Comparison of ENCODE assay signal across 18 cellular contexts in genomic region chr2:201244829-201245228, GRCh38. TPM values are rescaled to one million over a fixed set of nuclear protein-coding genes. Genes with fewer than 3 reads are reported as not detected.
DNase-seq lines count a peak whose midpoint lies in the region; ATAC-seq and TF ChIP-seq lines count a peak whose summit lies in the region.
"Had no signal": no experiment of that assay in that cellular context is flagged by ENCODE, and none has a peak within 500 bp of the region (broad histone marks: within the 10 kb centered on the region; RNA-seq: fewer than 3 reads in every experiment).

No MANE protein-coding gene starts in this region.

- H3K4me1 Mint-ChIP-seq in CD4-positive, alpha-beta T cell (ENCODE audit: low read depth): peaks cover 73% of the 10 kb centered on the region
- H3K4me1 Mint-ChIP-seq in GM23338 (no peaks in the 10 kb centered on the region), naive B cell (peaks cover 57 to 75% (median 74%) of the 10 kb centered on the region in 3 donors)
- peaks cover 43% of the 10 kb centered on the region for H3K4me1 Mint-ChIP-seq in activated CD8-positive, alpha-beta T cell treated with anti-CD3 and anti-CD28 coated beads for 36 hours (ENCODE audit: low read depth)
- H3K4me1 Mint-ChIP-seq in activated CD4-positive, alpha-beta memory T cell treated with anti-CD3 and anti-CD28 coated beads for 36 hours (ENCODE audit: low read depth): peaks cover 48% of the 10 kb centered on the region

- H3K27ac ChIP-seq in CD4-positive, alpha-beta T cell (ENCODE audit: low read depth, low read length): no peak overlapping the region
- H3K27ac ChIP-seq in GM23338 (ENCODE audit: low read depth): no peak overlapping the region
- H3K27ac ChIP-seq: body of pancreas, KMS-11, neutrophil, prostate gland, sigmoid colon had no signal

- CTCF ChIA-PET in CD4-positive, alpha-beta T cell (lab: Charles Lee): interaction anchor here (1.4 kb wide), 1 partner anchor 119 kb away, joined by 3 read pairs; no protein-coding TSS in a partner anchor
- CTCF ChIA-PET in activated CD8-positive, alpha-beta T cell treated with anti-CD3 and anti-CD28 coated beads for 36 hours (lab: Charles Lee): interaction anchor here (0.8 kb wide), 1 partner anchor 119 kb away, joined by 3 read pairs; no protein-coding TSS in a partner anchor
- CTCF ChIA-PET in activated CD4-positive, alpha-beta memory T cell treated with anti-CD3 and anti-CD28 coated beads for 36 hours (lab: Charles Lee): no interaction called here

- no peak overlapping the region for H3K4me3 Mint-ChIP-seq in CD4-positive, alpha-beta T cell
- H3K4me3 Mint-ChIP-seq in GM23338 (no peak overlapping the region), naive B cell (peak overlapping the region in 1 of 8 donors; percentile 6)
- no peak overlapping the region for H3K4me3 Mint-ChIP-seq in activated CD8-positive, alpha-beta T cell treated with anti-CD3 and anti-CD28 coated beads for 36 hours
- H3K4me3 Mint-ChIP-seq in activated CD4-positive, alpha-beta memory T cell treated with anti-CD3 and anti-CD28 coated beads for 36 hours: no peak overlapping the region
- H3K4me3 Mint-ChIP-seq: activated CD4-positive, alpha-beta T cell treated with anti-CD3 and anti-CD28 coated beads, Interleukin-2, amount 10 ng/mL, durations not matched to agents 24 days and 14 days; T-helper 1 cell treated with Interleukin-12 subunit alpha and Interleukin-12 subunit beta and Interleukin-4 antibody, amounts not matched to agents 30 μg/mL and 1 μg/mL, for 36 hours had no signal

- no peak for DNase-seq in CD4-positive, alpha-beta T cell
- DNase-seq in GM23338 (ENCODE audit: low spot score) (no peak), naive B cell (no peak), DMS53 (lab: John Stamatoyannopoulos, UW) (no peak)
- DNase-seq in activated CD8-positive, alpha-beta T cell treated with anti-CD3 and anti-CD28 coated beads for 36 hours: no peak
- DNase-seq in activated CD4-positive, alpha-beta memory T cell treated with anti-CD3 and anti-CD28 coated beads for 36 hours: no peak
- no peak for DNase-seq in activated effector memory CD4-positive, alpha-beta T cell treated with anti-CD3 and anti-CD28 coated beads, Interleukin-2, amount 50 U/mL, for 16 hours
- DNase-seq: activated CD4-positive, alpha-beta T cell treated with anti-CD3 and anti-CD28 coated beads, Interleukin-2, amount 10 ng/mL, durations not matched to agents 24 days and 14 days; body of pancreas; mesenchymal stem cell; NCI-H1417 treated with DMSO at 0.1 percent for 48 hours; NCI-H748 treated with DMSO at 0.1 percent for 48 hours; sigmoid colon; stimulated activated naive CD4-positive, alpha-beta T cell treated with Interleukin-2 at 50 U/mL for 16 hours had no signal

- no peak overlapping the region for H3K4me3 ChIP-seq in GM23338
- H3K4me3 ChIP-seq: body of pancreas, prostate gland, sigmoid colon had no signal

- H3K27me3 Mint-ChIP-seq in CD4-positive, alpha-beta T cell: no peaks in the 10 kb centered on the region
- H3K27me3 Mint-ChIP-seq in GM23338 (ENCODE audit: insufficient read depth, low read depth, poor library complexity) (peaks cover 3% of the 10 kb centered on the region), naive B cell (no peaks in the 10 kb centered on the region)
- no peaks in the 10 kb centered on the region for H3K27me3 Mint-ChIP-seq in activated CD8-positive, alpha-beta T cell treated with anti-CD3 and anti-CD28 coated beads for 36 hours
- no peaks in the 10 kb centered on the region for H3K27me3 Mint-ChIP-seq in activated CD4-positive, alpha-beta memory T cell treated with anti-CD3 and anti-CD28 coated beads for 36 hours
- H3K27me3 Mint-ChIP-seq: activated CD4-positive, alpha-beta T cell treated with anti-CD3 and anti-CD28 coated beads, Interleukin-2, amount 10 ng/mL, durations not matched to agents 24 days and 14 days had no signal

- no peaks in the 10 kb centered on the region for H3K27me3 ChIP-seq in CD4-positive, alpha-beta T cell (ENCODE audit: control insufficient read depth, insufficient read depth, low read length)
- no peaks in the 10 kb centered on the region for H3K27me3 ChIP-seq in GM23338 (ENCODE audit: insufficient read depth)
- H3K27me3 ChIP-seq: body of pancreas, neutrophil, sigmoid colon had no signal

- no peak for ATAC-seq in CD4-positive, alpha-beta T cell (ENCODE audit: poor library complexity)
- no peak for ATAC-seq in GM23338
- no peak for ATAC-seq in activated CD8-positive, alpha-beta T cell treated with anti-CD3 and anti-CD28 coated beads for 36 hours
- ATAC-seq in naive B cell (ENCODE audit: low read depth in 2 of 2): no peak
- ATAC-seq: body of pancreas had no signal

- H3K9me2 ChIP-seq in GM23338 (ENCODE audit: insufficient read depth): no peaks in the 10 kb centered on the region

- no peaks in the 10 kb centered on the region for H3K79me2 ChIP-seq in GM23338 (replicated peaks; ENCODE audit: insufficient read depth)

- H3K9me3 Mint-ChIP-seq in CD4-positive, alpha-beta T cell: no peaks in the 10 kb centered on the region
- H3K9me3 Mint-ChIP-seq in GM23338: peaks cover 3% of the 10 kb centered on the region; the same call in 2 of the 3 replicates
- H3K9me3 Mint-ChIP-seq in activated CD8-positive, alpha-beta T cell treated with anti-CD3 and anti-CD28 coated beads for 36 hours: peaks cover 10% of the 10 kb centered on the region
- H3K9me3 Mint-ChIP-seq in naive B cell: no peaks in the 10 kb centered on the region
- peaks cover 6% of the 10 kb centered on the region for H3K9me3 Mint-ChIP-seq in activated CD4-positive, alpha-beta memory T cell treated with anti-CD3 and anti-CD28 coated beads for 36 hours
- H3K9me3 Mint-ChIP-seq: activated CD4-positive, alpha-beta T cell treated with anti-CD3 and anti-CD28 coated beads, Interleukin-2, amount 10 ng/mL, durations not matched to agents 24 days and 14 days had no signal

- H4K20me1 ChIP-seq in GM23338 (replicated peaks; ENCODE audit: insufficient read depth): no peaks in the 10 kb centered on the region

- no peak overlapping the region for H3K4me2 ChIP-seq in GM23338
- H3K4me2 ChIP-seq: KMS-11 had no signal

- H3F3A ChIP-seq in GM23338 (replicated peaks; ENCODE audit: low read depth): no peaks in the 10 kb centered on the region

- no peaks in the 10 kb centered on the region for H3K4me1 ChIP-seq in GM23338 (ENCODE audit: insufficient read depth)
- H3K4me1 ChIP-seq: body of pancreas, prostate gland, sigmoid colon had no signal

- peak overlapping the region; percentile 10 for H3K27ac Mint-ChIP-seq in CD4-positive, alpha-beta T cell
- no peak overlapping the region for H3K27ac Mint-ChIP-seq in GM23338
- peak overlapping the region; percentile 38 for H3K27ac Mint-ChIP-seq in activated CD8-positive, alpha-beta T cell treated with anti-CD3 and anti-CD28 coated beads for 36 hours
- peak overlapping the region; percentile 20 to 84 (median 70) for H3K27ac Mint-ChIP-seq in naive B cell
- no peak overlapping the region for H3K27ac Mint-ChIP-seq in activated CD4-positive, alpha-beta memory T cell treated with anti-CD3 and anti-CD28 coated beads for 36 hours
- H3K27ac Mint-ChIP-seq: activated CD4-positive, alpha-beta T cell treated with anti-CD3 and anti-CD28 coated beads, Interleukin-2, amount 10 ng/mL, durations not matched to agents 24 days and 14 days; T-helper 1 cell treated with Interleukin-12 subunit alpha and Interleukin-12 subunit beta and Interleukin-4 antibody, amounts not matched to agents 30 μg/mL and 1 μg/mL, for 36 hours had no signal

- TF ChIP-seq CTCF in CD4-positive, alpha-beta T cell (IDR thresholded peaks at IDR 0.05): no peak
- TF ChIP-seq CTCF in GM23338 (conservative IDR thresholded peaks at IDR 0.05; ENCODE audit: low read depth in 2 of 2): peak; percentile 18 to 31; a peak in 3 of 4 replicates
- no peak for TF ChIP-seq CTCF in activated CD8-positive, alpha-beta T cell treated with anti-CD3 and anti-CD28 coated beads for 36 hours (IDR thresholded peaks at IDR 0.05)

- peaks cover 62% of the 10 kb centered on the region for H3K36me3 Mint-ChIP-seq in CD4-positive, alpha-beta T cell (ENCODE audit: low read depth)
- H3K36me3 Mint-ChIP-seq in GM23338 (ENCODE audit: low read depth) (peaks cover 7% of the 10 kb centered on the region; the same call in 2 of the 3 replicates), naive B cell (peaks cover 0 to 13% of the 10 kb centered on the region in 2 donors)
- peaks cover 40% of the 10 kb centered on the region for H3K36me3 Mint-ChIP-seq in activated CD8-positive, alpha-beta T cell treated with anti-CD3 and anti-CD28 coated beads for 36 hours (ENCODE audit: low read depth)
- H3K36me3 Mint-ChIP-seq in activated CD4-positive, alpha-beta memory T cell treated with anti-CD3 and anti-CD28 coated beads for 36 hours: peaks cover 32% of the 10 kb centered on the region

- no peak overlapping the region for H2AFZ ChIP-seq in GM23338

- intact Hi-C loops in CD4-positive, alpha-beta T cell (cut with DNase I, micrococcal nuclease): loop anchor here in 1 of 2 experiments (10.0 kb wide), 1 partner anchor 790 kb away; the partner anchor contains the start of gene FZD7
- intact Hi-C loops in activated CD8-positive, alpha-beta T cell treated with anti-CD3 and anti-CD28 coated beads for 36 hours (cut with micrococcal nuclease): no loop called here
- intact Hi-C loops in activated CD4-positive, alpha-beta memory T cell treated with anti-CD3 and anti-CD28 coated beads for 36 hours (cut with micrococcal nuclease): no loop called here

- POLR2A ChIA-PET in CD4-positive, alpha-beta T cell (lab: Charles Lee): no interaction called here
- POLR2A ChIA-PET in activated CD8-positive, alpha-beta T cell treated with anti-CD3 and anti-CD28 coated beads for 36 hours (lab: Charles Lee): interaction anchor here (1.0 to 1.5 kb wide), 3 partner anchors 13 to 457 kb away, joined by 3 to 4 read pairs (median 4); no protein-coding TSS in a partner anchor
- POLR2A ChIA-PET in activated CD4-positive, alpha-beta memory T cell treated with anti-CD3 and anti-CD28 coated beads for 36 hours (lab: Charles Lee): no interaction called here

- no peaks in the 10 kb centered on the region for H3K9me3 ChIP-seq in CD4-positive, alpha-beta T cell (ENCODE audit: control insufficient read depth, low read length)
- H3K9me3 ChIP-seq: body of pancreas, neutrophil, prostate gland, sigmoid colon had no signal

- no peaks in the 10 kb centered on the region for H3K36me3 ChIP-seq in GM23338 (ENCODE audit: insufficient read depth)
- H3K36me3 ChIP-seq: neutrophil, prostate gland, sigmoid colon had no signal

TF ChIP-seq in GM23338, 12 proteins besides CTCF, POLR2A, EP300 and RAD21 (continues in another document):
- TF ChIP-seq JUNB (IDR thresholded peaks at IDR 0.05; ENCODE audit: unreplicated experiment): no peak

RNA-seq across cellular contexts. Expression of gene CASP8, which starts 15.5 kb away (rescaled TPM):
- 100 to 1,000 TPM; 172 to 175 TPM for total RNA-seq in CD4-positive, alpha-beta T cell
- total RNA-seq in GM23338 (2014; rRNA removed; shearing (Covaris generic)): 3.6 and 6.8 TPM in 2 replicates
- polyA plus RNA-seq in GM23338 (2016; fragmentation: Nextera tagmentation; extraction: Ambion mirVana) (2.3 TPM in 2 replicates), naive B cell (ENCODE audit: low read depth in 6 of 6) (10 to 100 TPM; 16.7 to 49.6 (median 31.2) TPM)
- 10 to 100 TPM; 35.2 to 38.4 TPM for total RNA-seq in activated CD8-positive, alpha-beta T cell treated with anti-CD3 and anti-CD28 coated beads for 36 hours
- total RNA-seq in activated CD4-positive, alpha-beta memory T cell treated with anti-CD3 and anti-CD28 coated beads for 36 hours: 10 to 100 TPM; 55.9 to 56.3 TPM

Comparison
In these comparisons a context has a peak if more than half of its experiments do, and no peak if none do; other contexts are left out.
1. H3K27ac Mint-ChIP-seq: peak in CD4-positive, alpha-beta T cell (single experiment), activated CD8-positive, alpha-beta T cell treated with anti-CD3 and anti-CD28 coated beads for 36 hours (single experiment) and naive B cell (6 of 6); none in GM23338 (single experiment) and activated CD4-positive, alpha-beta memory T cell treated with anti-CD3 and anti-CD28 coated beads for 36 hours (single experiment).
2. CTCF ChIP-seq: peak in GM23338 (2 of 2); none in CD4-positive, alpha-beta T cell (single experiment) and activated CD8-positive, alpha-beta T cell treated with anti-CD3 and anti-CD28 coated beads for 36 hours (single experiment).